9 cellular contexts compared by ENCODE assay signal in the genomic region with DNA sequence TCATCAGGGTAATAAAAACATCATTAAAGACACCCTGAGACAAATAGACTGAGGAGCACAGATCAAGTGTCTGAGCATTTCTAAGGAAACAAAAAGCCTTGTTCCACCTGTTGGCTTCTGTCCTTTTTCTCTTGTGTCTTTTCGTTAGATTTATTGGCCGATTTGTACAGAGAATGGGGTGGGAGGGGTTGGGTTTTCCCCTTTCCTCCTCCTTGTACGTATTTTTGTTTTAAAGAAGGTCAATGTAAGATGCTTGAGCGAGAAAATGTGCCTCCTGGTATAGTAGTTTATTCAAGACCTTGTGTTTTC. TPM values are rescaled to one million over a fixed set of nuclear protein-coding genes. Genes with fewer than 3 reads are reported as not detected.
DNase-seq lines count a peak whose midpoint lies in the region; ATAC-seq, FAIRE-seq and TF ChIP-seq lines count a peak whose summit lies in the region.
"Had no signal": no experiment of that assay in that cellular context is flagged by ENCODE, and none has a peak within 500 bp of the region (broad histone marks: within the 10 kb centered on the region; RNA-seq: fewer than 3 reads in every experiment).

No MANE protein-coding gene starts in this region.

- intact Hi-C loops in naive thymus-derived CD4-positive, alpha-beta T cell (cut with micrococcal nuclease) = loop anchor here in 1 of 2 donors (5.0 kb wide), 2 partner anchors 45 to 100 kb away; no protein-coding TSS in a partner anchor

- peaks cover 57% of the 10 kb centered on the region for H3K4me1 ChIP-seq in HUES6 (ENCODE audit: control insufficient read depth, insufficient read depth, low read length)
- peaks cover 13% of the 10 kb centered on the region for H3K4me1 ChIP-seq in ectodermal cell (ENCODE audit: control insufficient read depth, insufficient read depth, low read length)
- H3K4me1 ChIP-seq in naive thymus-derived CD4-positive, alpha-beta T cell (ENCODE audit: control insufficient read depth in 2 of 2, insufficient read depth in 2 of 2, low read length in 2 of 2) = peaks cover 47% of the 10 kb centered on the region in 2 donors

- DNase-seq in AG04449 (ENCODE audit: low read depth, low spot score) (no peak), NCI-H1048 (lab: John Stamatoyannopoulos, UW) (no peak), HTR-8/SVneo (ENCODE audit: insufficient read length, low spot score) (no peak)
- DNase-seq in naive thymus-derived CD4-positive, alpha-beta T cell = peak in 3 of 9 donors; percentile 25 to 28 (median 25)
- no peak for DNase-seq in activated T-cell treated with anti-CD3 and anti-CD28 coated beads, Interleukin-2, amount 50 U/mL, for 4 hours

- peak overlapping the region in 1 of 9 donors; percentile 56 for H3K27ac Mint-ChIP-seq in naive thymus-derived CD4-positive, alpha-beta T cell

- peaks cover 0 to 12% (median 0%) of the 10 kb centered on the region in 5 donors for H3K36me3 Mint-ChIP-seq in naive thymus-derived CD4-positive, alpha-beta T cell
- peaks cover 1% of the 10 kb centered on the region for H3K36me3 Mint-ChIP-seq in activated T-cell treated with anti-CD3 and anti-CD28 coated beads, Interleukin-2, amount 50 U/mL, for 4 hours (ENCODE audit: insufficient read depth)

- no peaks in the 10 kb centered on the region for H3K36me3 ChIP-seq in HUES6 (ENCODE audit: control insufficient read depth, insufficient read depth, low read length)
- no peaks in the 10 kb centered on the region for H3K36me3 ChIP-seq in ectodermal cell (ENCODE audit: control insufficient read depth, insufficient read depth, low read length)
- no peaks in the 10 kb centered on the region for H3K36me3 ChIP-seq in naive thymus-derived CD4-positive, alpha-beta T cell (ENCODE audit: control insufficient read depth in 2 of 3, insufficient read depth in 3 of 3, low read length in 3 of 3)

- POLR2A ChIA-PET in AG04449 (lab: Yijun Ruan, JAX) = interaction anchor here (2.2 kb wide), 1 partner anchor 57 kb away, joined by 7 read pairs; no protein-coding TSS in a partner anchor
- POLR2A ChIA-PET in naive thymus-derived CD4-positive, alpha-beta T cell (lab: Charles Lee) = interaction anchor here (0.6 to 5.4 kb wide), 7 partner anchors 10 to 462 kb away, joined by 3 to 73 read pairs (median 5); no protein-coding TSS in a partner anchor

- H3K27me3 Mint-ChIP-seq in naive thymus-derived CD4-positive, alpha-beta T cell = no peaks in the 10 kb centered on the region
- H3K27me3 Mint-ChIP-seq in activated T-cell treated with anti-CD3 and anti-CD28 coated beads, Interleukin-2, amount 50 U/mL, for 4 hours (ENCODE audit: low read depth) = peaks cover 2% of the 10 kb centered on the region

- peaks cover 0 to 7% (median 0%) of the 10 kb centered on the region in 11 donors for H3K9me3 Mint-ChIP-seq in naive thymus-derived CD4-positive, alpha-beta T cell
- H3K9me3 Mint-ChIP-seq in activated T-cell treated with anti-CD3 and anti-CD28 coated beads, Interleukin-2, amount 50 U/mL, for 4 hours = peaks cover 6% of the 10 kb centered on the region

- peak overlapping the region; percentile 70 for H3K4me3 ChIP-seq in AG04449 (ENCODE audit: low read depth, low read length)
- peak overlapping the region; percentile 81 for H3K4me3 ChIP-seq in HUES6 (ENCODE audit: low read depth, low read length)
- peak overlapping the region; percentile 79 for H3K4me3 ChIP-seq in ectodermal cell (ENCODE audit: insufficient read depth, low read depth, low read length)
- peak overlapping the region; percentile 78 for H3K4me3 ChIP-seq in naive thymus-derived CD4-positive, alpha-beta T cell (ENCODE audit: low read length)

- no peak for FAIRE-seq in HTR-8/SVneo (lab: Jason Lieb, UNC)
- FAIRE-seq: G401.6 had no signal

- no peaks in the 10 kb centered on the region for H3K9me3 ChIP-seq in HUES6 (ENCODE audit: control insufficient read depth, insufficient read depth, low read depth, low read length)
- H3K9me3 ChIP-seq in ectodermal cell (ENCODE audit: control insufficient read depth, low read length) = no peaks in the 10 kb centered on the region
- no peaks in the 10 kb centered on the region for H3K9me3 ChIP-seq in naive thymus-derived CD4-positive, alpha-beta T cell (ENCODE audit: control insufficient read depth in 2 of 3, low read length in 3 of 3)

- TF ChIP-seq CTCF in AG04449 (IDR thresholded peaks at IDR 0.05; ENCODE audit: insufficient read depth, low read length, missing control alignments) = no peak

- no peak for ATAC-seq in naive thymus-derived CD4-positive, alpha-beta T cell
- no peak for ATAC-seq in activated T-cell treated with anti-CD3 and anti-CD28 coated beads, Interleukin-2, amount 50 U/mL, for 4 hours
- no peak for ATAC-seq in HG02798 (IDR thresholded peaks at IDR 0.05; ENCODE audit: poor library complexity, unreplicated experiment)

- CTCF ChIA-PET in AG04449 (lab: Yijun Ruan, JAX) = interaction anchor here (1.2 kb wide), 1 partner anchor 269 kb away, joined by 3 read pairs; no protein-coding TSS in a partner anchor
- CTCF ChIA-PET in naive thymus-derived CD4-positive, alpha-beta T cell (lab: Charles Lee) = interaction anchor here (0.6 to 1.2 kb wide), 2 partner anchors 57 to 1566 kb away, joined by 5 read pairs; no protein-coding TSS in a partner anchor

- H3K4me3 Mint-ChIP-seq in naive thymus-derived CD4-positive, alpha-beta T cell = no peak overlapping the region
- no peak overlapping the region for H3K4me3 Mint-ChIP-seq in activated T-cell treated with anti-CD3 and anti-CD28 coated beads, Interleukin-2, amount 50 U/mL, for 4 hours

- 0 to 4% methylated on average over 4 of the region's 4 CpGs for WGBS in ectodermal cell, 2 experiments

- peaks cover 34 to 55% (median 52%) of the 10 kb centered on the region in 7 donors for H3K4me1 Mint-ChIP-seq in naive thymus-derived CD4-positive, alpha-beta T cell
- H3K4me1 Mint-ChIP-seq in activated T-cell treated with anti-CD3 and anti-CD28 coated beads, Interleukin-2, amount 50 U/mL, for 4 hours (ENCODE audit: low read depth) = peaks cover 23% of the 10 kb centered on the region

- H3K27me3 ChIP-seq in HUES6 (ENCODE audit: control insufficient read depth, insufficient read depth, low read length) (no peaks in the 10 kb centered on the region), ectodermal cell (ENCODE audit: control insufficient read depth, insufficient read depth, low read length, poor library complexity, severe bottlenecking) (no peaks in the 10 kb centered on the region)
- no peaks in the 10 kb centered on the region for H3K27me3 ChIP-seq in naive thymus-derived CD4-positive, alpha-beta T cell (ENCODE audit: control insufficient read depth in 2 of 2, insufficient read depth in 2 of 2, low read length in 2 of 2)

- H3K27ac ChIP-seq in HUES6 (ENCODE audit: low read depth, low read length) (no peak overlapping the region; the same call in 1 of the 2 replicates), ectodermal cell (ENCODE audit: insufficient read depth, low read depth, low read length, poor library complexity, severe bottlenecking) (no peak overlapping the region)
- peak overlapping the region; percentile 80 for H3K27ac ChIP-seq in naive thymus-derived CD4-positive, alpha-beta T cell (ENCODE audit: low read depth, low read length)

- H3K9ac ChIP-seq in HUES6 (ENCODE audit: low read length) = peak overlapping the region; percentile 93

RNA-seq across cellular contexts. Expression of a gene that starts 1.2 kb away (rescaled TPM):
- 73.2 TPM for polyA plus RNA-seq in ectodermal cell (2013, experiment 1 of 4)
- 84.5 TPM for polyA plus RNA-seq in ectodermal cell (2013, experiment 2 of 4)
- polyA plus RNA-seq in ectodermal cell (2013, experiment 3 of 4) = 64.1 TPM
- polyA plus RNA-seq in ectodermal cell (2013, experiment 4 of 4) = 71.9 TPM
- total RNA-seq in naive thymus-derived CD4-positive, alpha-beta T cell = 10 to 100 TPM; 13.8 to 21.2 (median 19.3) TPM
- polyA plus RNA-seq in naive thymus-derived CD4-positive, alpha-beta T cell = 1 to 10 TPM; 6.8 to 9.6 TPM
- total RNA-seq in activated T-cell treated with anti-CD3 and anti-CD28 coated beads, Interleukin-2, amount 50 U/mL, for 4 hours = 10 to 100 TPM; 31.2 to 43.1 (median 42.6) TPM
